8 cellular contexts compared by ENCODE assay signal in the genomic region with DNA sequence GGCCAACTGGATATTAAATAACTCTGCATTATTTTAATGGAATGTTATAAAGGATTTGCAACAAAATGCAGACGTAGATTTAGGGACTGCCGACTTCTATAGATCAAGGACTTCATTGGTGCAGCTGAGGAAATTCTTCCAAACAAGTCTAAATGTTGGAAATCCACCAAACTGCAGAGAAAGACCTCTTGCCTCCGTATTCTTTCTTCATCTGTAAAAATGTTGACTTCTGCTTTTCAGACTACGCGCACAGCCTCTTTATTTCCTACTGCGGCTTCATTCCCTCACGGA. TPM values are rescaled to one million over a fixed set of nuclear protein-coding genes. Genes with fewer than 3 reads are reported as not detected.
A peak's percentile ranks its signal among the peaks of the same experiment; 100 is the strongest.
DNase-seq lines count a peak whose midpoint lies in the region; ATAC-seq, FAIRE-seq and TF ChIP-seq lines count a peak whose summit lies in the region.

No MANE protein-coding gene starts in this region.

- H3K9ac ChIP-seq in KMS-11 = peak overlapping the region; percentile 95
- H3K9ac ChIP-seq in muscle layer of colon (ENCODE audit: low read length) = peak overlapping the region; percentile 26

- H3K4me3 ChIP-seq in AG04450 (ENCODE audit: low read depth, low read length) (peak overlapping the region; percentile 74), KMS-11 (IDR thresholded peaks at IDR 0.05; ENCODE audit: insufficient read depth, low read depth, low read length) (no peak overlapping the region), bronchial epithelial cell (ENCODE audit: low read depth, low read length) (peak overlapping the region; percentile 89), muscle layer of colon (ENCODE audit: low read depth in 1 of 2, low read length in 2 of 2) (peak overlapping the region; percentile 55 to 67)

- H4K20me1 ChIP-seq in KMS-11 (ENCODE audit: insufficient read depth) = peaks cover 12% of the 10 kb centered on the region

- peaks cover 26% of the 10 kb centered on the region for H3K79me2 ChIP-seq in KMS-11 (ENCODE audit: insufficient read depth, low read depth)

- H3K27me3 ChIP-seq in AG04450 (ENCODE audit: control insufficient read depth, insufficient read depth, low read length) (no peaks in the 10 kb centered on the region), KMS-11 (ENCODE audit: insufficient read depth, low read depth) (no peaks in the 10 kb centered on the region), bronchial epithelial cell (ENCODE audit: control insufficient read depth, insufficient read depth, low read length) (no peaks in the 10 kb centered on the region), muscle layer of colon (ENCODE audit: control insufficient read depth in 1 of 2, insufficient read depth in 2 of 2, low read length in 2 of 2) (no peaks in the 10 kb centered on the region)

- no peak for TF ChIP-seq CTCF in AG04450 (IDR thresholded peaks at IDR 0.05; ENCODE audit: low read depth, low read length)
- no peak for TF ChIP-seq CTCF in KMS-11 (conservative IDR thresholded peaks at IDR 0.05; ENCODE audit: low read depth, low read length)
- TF ChIP-seq CTCF in bronchial epithelial cell (IDR thresholded peaks at IDR 0.05; ENCODE audit: insufficient read depth, low read length, severe bottlenecking) = no peak

- H3K36me3 ChIP-seq in KMS-11 (ENCODE audit: insufficient read depth) (no peaks in the 10 kb centered on the region), bronchial epithelial cell (ENCODE audit: control insufficient read depth, insufficient read depth, low read length) (no peaks in the 10 kb centered on the region), muscle layer of colon (ENCODE audit: insufficient read depth, low read length) (no peaks in the 10 kb centered on the region)

- peak overlapping the region; percentile 89 for H2AFZ ChIP-seq in KMS-11 (ENCODE audit: low read depth)

- ATAC-seq in HG03045 (IDR thresholded peaks at IDR 0.05; ENCODE audit: unreplicated experiment) = no peak

- CTCF ChIA-PET in AG04450 (lab: Charles Lee) = no interaction called here

- peak overlapping the region; percentile 96 for H3K4me2 ChIP-seq in KMS-11

- FAIRE-seq in bronchial epithelial cell (lab: Jason Lieb, UNC) = no peak

- peaks cover 23% of the 10 kb centered on the region for H3K4me1 ChIP-seq in KMS-11 (ENCODE audit: low read depth, poor library complexity, severe bottlenecking)
- peaks cover 14% of the 10 kb centered on the region for H3K4me1 ChIP-seq in muscle layer of colon (ENCODE audit: insufficient read depth, low read length)

- H3K27ac ChIP-seq in AG04450 (ENCODE audit: low read depth, low read length) = peak overlapping the region; percentile 81
- H3K27ac ChIP-seq in KMS-11 = peak overlapping the region; percentile 97
- H3K27ac ChIP-seq in muscle layer of colon (ENCODE audit: low read depth, low read length) = peak overlapping the region; percentile 91

- H3K9me3 ChIP-seq in AG04450 (ENCODE audit: control insufficient read depth, insufficient read depth, low read length) (no peaks in the 10 kb centered on the region), muscle layer of colon (ENCODE audit: low read length) (no peaks in the 10 kb centered on the region)

- DNase-seq in AG04450 (ENCODE audit: low read depth, low spot score) (no peak), bronchial epithelial cell (ENCODE audit: low read depth) (no peak), NCI-H1048 (lab: John Stamatoyannopoulos, UW) (no peak), C1 segment of cervical spinal cord (lab: John Stamatoyannopoulos, UW) (no peak)
- DNase-seq in stimulated activated CD4-positive, alpha-beta T cell treated with anti-CD3 and anti-CD28 coated beads, Interleukin-12 subunit alpha, Interleukin-12 subunit beta, amount 100 ng/mL, for 4 hours = no peak

- POLR2A ChIA-PET in AG04450 (lab: Yijun Ruan, JAX) = no interaction called here

RNA-seq across cellular contexts. Expression of gene QKI, which starts 1.5 kb away (rescaled TPM):
- polyA plus RNA-seq in AG04450 (2011; rRNA removed) = 157 and 165 TPM in 2 replicates
- 335 and 377 TPM in 2 replicates for polyA minus RNA-seq in AG04450 (2011; rRNA and poly(A)+ RNA removed)
- 51.1 and 67.2 TPM in 2 replicates for total RNA-seq in bronchial epithelial cell
